Comparison of ENCODE assay signal across 1 cellular context in the genomic region with DNA sequence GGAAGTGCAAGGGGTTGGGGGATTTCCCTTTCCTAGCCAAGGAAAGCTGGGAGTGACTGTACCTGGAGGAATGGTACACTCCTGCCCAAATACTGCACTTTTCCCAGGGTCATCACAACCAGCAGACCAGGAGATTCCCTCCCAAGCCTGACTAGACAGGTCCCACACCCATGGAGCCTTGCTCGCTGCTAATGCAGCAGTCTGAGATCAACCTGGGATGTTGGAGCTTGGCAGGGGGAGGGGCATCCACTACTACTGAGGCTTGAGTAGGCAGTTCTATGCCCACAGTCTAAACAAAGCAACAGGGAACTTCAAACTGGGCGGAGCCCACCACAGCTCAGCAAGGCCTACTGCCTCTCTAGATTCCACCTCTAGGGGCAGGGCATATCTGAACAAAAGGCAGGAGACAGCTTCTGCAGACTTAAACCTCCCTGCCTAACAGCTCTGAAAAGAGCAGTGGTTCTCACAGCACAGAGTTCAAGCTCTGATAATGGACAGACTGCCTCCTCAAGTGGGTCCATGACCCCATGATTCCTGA.
TF ChIP-seq lines count a peak whose summit lies in the region.

No MANE protein-coding gene starts in this region.

TF ChIP-seq in H1, 55 proteins besides CTCF, POLR2A, EP300 and RAD21:
- TF ChIP-seq GABPA (IDR thresholded peaks at IDR 0.05; ENCODE audit: borderline replicate concordance, insufficient read depth, low read length) (no peak), RXRA (IDR thresholded peaks at IDR 0.05; ENCODE audit: insufficient read depth, low read depth, low read length) (no peak), BACH1 (IDR thresholded peaks at IDR 0.05; ENCODE audit: low read length) (no peak), NANOG (IDR thresholded peaks at IDR 0.05; ENCODE audit: insufficient read depth, low read depth, low read length, poor library complexity, severe bottlenecking) (no peak), MAFK (IDR thresholded peaks at IDR 0.05; ENCODE audit: low read depth, low read length) (no peak), TAF7 (optimal IDR thresholded peaks at IDR 0.05; ENCODE audit: borderline replicate concordance, low read depth, low read length) (no peak), TEAD4 (IDR thresholded peaks at IDR 0.05; ENCODE audit: low read depth, low read length) (no peak), EZH2 (IDR thresholded peaks at IDR 0.05; ENCODE audit: low read depth, low read length, severe bottlenecking) (no peak), TBP (IDR thresholded peaks at IDR 0.05; ENCODE audit: low read depth, low read length) (no peak), ZNF274 (IDR thresholded peaks at IDR 0.05; ENCODE audit: borderline replicate concordance, extremely low read depth, low read length) (no peak), RNF2 (IDR thresholded peaks at IDR 0.05; ENCODE audit: borderline replicate concordance, low read depth, low read length, missing control alignments, poor library complexity, severe bottlenecking) (no peak), SIN3A (conservative IDR thresholded peaks at IDR 0.05 in 1 of 2, IDR thresholded peaks at IDR 0.05 in 1 of 2; ENCODE audit: low read depth in 1 of 2, low read length in 2 of 2) (no peak), POLR2AphosphoS5 (IDR thresholded peaks at IDR 0.05; ENCODE audit: low read depth, low read length) (no peak), CHD1 (IDR thresholded peaks at IDR 0.05; ENCODE audit: low read depth, low read length) (no peak), CHD2 (IDR thresholded peaks at IDR 0.05; ENCODE audit: low read length) (no peak)
- TF ChIP-seq, protein P1, sequence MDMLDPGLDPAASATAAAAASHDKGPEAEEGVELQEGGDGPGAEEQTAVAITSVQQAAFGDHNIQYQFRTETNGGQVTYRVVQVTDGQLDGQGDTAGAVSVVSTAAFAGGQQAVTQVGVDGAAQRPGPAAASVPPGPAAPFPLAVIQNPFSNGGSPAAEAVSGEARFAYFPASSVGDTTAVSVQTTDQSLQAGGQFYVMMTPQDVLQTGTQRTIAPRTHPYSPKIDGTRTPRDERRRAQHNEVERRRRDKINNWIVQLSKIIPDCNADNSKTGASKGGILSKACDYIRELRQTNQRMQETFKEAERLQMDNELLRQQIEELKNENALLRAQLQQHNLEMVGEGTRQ (IDR thresholded peaks at IDR 0.05; ENCODE audit: low read length) = no peak
- TF ChIP-seq, protein P2, sequence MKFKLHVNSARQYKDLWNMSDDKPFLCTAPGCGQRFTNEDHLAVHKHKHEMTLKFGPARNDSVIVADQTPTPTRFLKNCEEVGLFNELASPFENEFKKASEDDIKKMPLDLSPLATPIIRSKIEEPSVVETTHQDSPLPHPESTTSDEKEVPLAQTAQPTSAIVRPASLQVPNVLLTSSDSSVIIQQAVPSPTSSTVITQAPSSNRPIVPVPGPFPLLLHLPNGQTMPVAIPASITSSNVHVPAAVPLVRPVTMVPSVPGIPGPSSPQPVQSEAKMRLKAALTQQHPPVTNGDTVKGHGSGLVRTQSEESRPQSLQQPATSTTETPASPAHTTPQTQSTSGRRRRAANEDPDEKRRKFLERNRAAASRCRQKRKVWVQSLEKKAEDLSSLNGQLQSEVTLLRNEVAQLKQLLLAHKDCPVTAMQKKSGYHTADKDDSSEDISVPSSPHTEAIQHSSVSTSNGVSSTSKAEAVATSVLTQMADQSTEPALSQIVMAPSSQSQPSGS (IDR thresholded peaks at IDR 0.05; ENCODE audit: low read length) = no peak
